ENCODE assay signal across 9 cellular contexts in genomic region chr17:42027961-42028790, GRCh38. TPM values are rescaled to one million over a fixed set of nuclear protein-coding genes. Genes with fewer than 3 reads are reported as not detected.
DNase-seq lines count a peak whose midpoint lies in the region; ATAC-seq and TF ChIP-seq lines count a peak whose summit lies in the region.
"Had no signal": no experiment of that assay in that cellular context is flagged by ENCODE, and none has a peak within 500 bp of the region (broad histone marks: within the 10 kb centered on the region; RNA-seq: fewer than 3 reads in every experiment).

No MANE protein-coding gene starts in this region.

- TF ChIP-seq EP300 in esophagus muscularis mucosa (IDR thresholded peaks at IDR 0.05) = no peak

- TF ChIP-seq CTCF in WTC11 (IDR thresholded peaks at IDR 0.05) (no peak), A673 (conservative IDR thresholded peaks at IDR 0.05; ENCODE audit: low read depth, low read length) (no peak; the same call in 1 of the 2 replicates), esophagus muscularis mucosa (IDR thresholded peaks at IDR 0.05) (no peak)

- no peaks in the 10 kb centered on the region for H3K9me3 ChIP-seq in A673 (ENCODE audit: low read depth, low read length, poor library complexity, severe bottlenecking)
- H3K9me3 ChIP-seq in esophagus muscularis mucosa = no peaks in the 10 kb centered on the region

- H3K27me3 ChIP-seq in A673 (replicated peaks; ENCODE audit: insufficient read depth, low read depth, low read length, poor library complexity) (no peaks in the 10 kb centered on the region), esophagus muscularis mucosa (peaks cover 0 to 36% (median 7%) of the 10 kb centered on the region in 4 donors)

- CTCF ChIA-PET in WTC11 (lab: Charles Lee) (interaction anchor here (0.6 to 9.6 kb wide), 39 partner anchors 11 to 499 kb away, joined by 3 to 138 read pairs (median 6); partner anchors contain the start of genes ACLY, C17orf113, CNP and DHX58), A673 (lab: Charles Lee) (interaction anchor here (0.5 kb wide), 1 partner anchor 18 kb away, joined by 4 read pairs; no protein-coding TSS in a partner anchor)

- POLR2A ChIA-PET in WTC11 (lab: Charles Lee) (interaction anchor here (0.5 to 3.7 kb wide), 10 partner anchors 8 to 367 kb away, joined by 3 to 13 read pairs (median 3); partner anchors contain the start of genes DNAJC7, KAT2A, NKIRAS2 and ZNF385C), A673 (lab: Charles Lee; ENCODE audit: low non-redundant PET) (interaction anchor here (0.5 kb wide), 1 partner anchor 134 kb away, joined by 3 read pairs; no protein-coding TSS in a partner anchor)

- H3K4me3 ChIP-seq in A673 (ENCODE audit: low read depth, low read length, poor library complexity, severe bottlenecking) (no peak overlapping the region), esophagus muscularis mucosa (no peak overlapping the region)

- no TSS peak for BruUV-seq in A673 (replicated peaks; lab: Mats Ljungman, UMichigan)

- no peaks in the 10 kb centered on the region for H3K4me1 ChIP-seq in A673 (ENCODE audit: insufficient read depth, low read length, poor library complexity, severe bottlenecking)
- H3K4me1 ChIP-seq in esophagus muscularis mucosa = peaks cover 18 to 27% (median 19%) of the 10 kb centered on the region in 4 donors

- peaks cover 17% of the 10 kb centered on the region for H3K36me3 Mint-ChIP-seq in WTC11

- no peak for TF ChIP-seq POLR2A in esophagus muscularis mucosa (IDR thresholded peaks at IDR 0.05; ENCODE audit: low read depth)

- no peak overlapping the region for H3K27ac ChIP-seq in A673 (ENCODE audit: low read depth, low read length, poor library complexity, severe bottlenecking)
- no peak overlapping the region for H3K27ac ChIP-seq in esophagus muscularis mucosa (replicated peaks in 1 of 4)

- DNase-seq in COLO668 (lab: John Stamatoyannopoulos, UW; ENCODE audit: unreplicated experiment) (peak; percentile 2), HT-29 (ENCODE audit: low spot score) (peak; percentile 66), WTC11 (ENCODE audit: low spot score) (peak; percentile 76), left kidney (ENCODE audit: low read depth, low spot score) (peak; percentile 86), T-helper 9 cell (no peak), A673 (ENCODE audit: low spot score) (no peak), esophagus muscularis mucosa (ENCODE audit: extremely low spot score) (no peak)
- DNase-seq: head of caudate nucleus had no signal

- peak; percentile 84 for ATAC-seq in WTC11
- no peak for ATAC-seq in HG03108 (IDR thresholded peaks at IDR 0.05; ENCODE audit: unreplicated experiment)

- no peaks in the 10 kb centered on the region for H3K9me3 Mint-ChIP-seq in WTC11

- 58% methylated on average over 9 of the region's 19 CpGs for WGBS in esophagus muscularis mucosa

- peaks cover 11% of the 10 kb centered on the region for H3K4me1 Mint-ChIP-seq in WTC11

- peaks cover 3% of the 10 kb centered on the region; the same call in 1 of the 2 replicates for H3K27me3 Mint-ChIP-seq in WTC11 (ENCODE audit: low read depth)

- peak overlapping the region; percentile 35; the same call in 1 of the 2 replicates for H3K4me3 Mint-ChIP-seq in WTC11

- H3K36me3 ChIP-seq in A673 (ENCODE audit: insufficient read depth, low read length, poor library complexity, severe bottlenecking) (no peaks in the 10 kb centered on the region), esophagus muscularis mucosa (peaks cover 10 to 13% (median 11%) of the 10 kb centered on the region in 4 donors)

- peak overlapping the region; percentile 81; the same call in 1 of the 2 replicates for H3K27ac Mint-ChIP-seq in WTC11

- intact Hi-C loops in A673 (cut with micrococcal nuclease; ENCODE audit: unreplicated experiment) (no loop called here), esophagus muscularis mucosa (cut with DNase I) (loop anchor here (2.0 kb wide), 1 partner anchor 89 kb away; no protein-coding TSS in a partner anchor)

TF ChIP-seq in WTC11, 78 proteins besides CTCF, POLR2A, EP300 and RAD21:
- TF ChIP-seq SP1 (CRISPR knock-in tag; conservative IDR thresholded peaks at IDR 0.05) = 0 out of 2 replicates have a peak, but pooled peaks have one; percentile 16
- TF ChIP-seq, protein P1, sequence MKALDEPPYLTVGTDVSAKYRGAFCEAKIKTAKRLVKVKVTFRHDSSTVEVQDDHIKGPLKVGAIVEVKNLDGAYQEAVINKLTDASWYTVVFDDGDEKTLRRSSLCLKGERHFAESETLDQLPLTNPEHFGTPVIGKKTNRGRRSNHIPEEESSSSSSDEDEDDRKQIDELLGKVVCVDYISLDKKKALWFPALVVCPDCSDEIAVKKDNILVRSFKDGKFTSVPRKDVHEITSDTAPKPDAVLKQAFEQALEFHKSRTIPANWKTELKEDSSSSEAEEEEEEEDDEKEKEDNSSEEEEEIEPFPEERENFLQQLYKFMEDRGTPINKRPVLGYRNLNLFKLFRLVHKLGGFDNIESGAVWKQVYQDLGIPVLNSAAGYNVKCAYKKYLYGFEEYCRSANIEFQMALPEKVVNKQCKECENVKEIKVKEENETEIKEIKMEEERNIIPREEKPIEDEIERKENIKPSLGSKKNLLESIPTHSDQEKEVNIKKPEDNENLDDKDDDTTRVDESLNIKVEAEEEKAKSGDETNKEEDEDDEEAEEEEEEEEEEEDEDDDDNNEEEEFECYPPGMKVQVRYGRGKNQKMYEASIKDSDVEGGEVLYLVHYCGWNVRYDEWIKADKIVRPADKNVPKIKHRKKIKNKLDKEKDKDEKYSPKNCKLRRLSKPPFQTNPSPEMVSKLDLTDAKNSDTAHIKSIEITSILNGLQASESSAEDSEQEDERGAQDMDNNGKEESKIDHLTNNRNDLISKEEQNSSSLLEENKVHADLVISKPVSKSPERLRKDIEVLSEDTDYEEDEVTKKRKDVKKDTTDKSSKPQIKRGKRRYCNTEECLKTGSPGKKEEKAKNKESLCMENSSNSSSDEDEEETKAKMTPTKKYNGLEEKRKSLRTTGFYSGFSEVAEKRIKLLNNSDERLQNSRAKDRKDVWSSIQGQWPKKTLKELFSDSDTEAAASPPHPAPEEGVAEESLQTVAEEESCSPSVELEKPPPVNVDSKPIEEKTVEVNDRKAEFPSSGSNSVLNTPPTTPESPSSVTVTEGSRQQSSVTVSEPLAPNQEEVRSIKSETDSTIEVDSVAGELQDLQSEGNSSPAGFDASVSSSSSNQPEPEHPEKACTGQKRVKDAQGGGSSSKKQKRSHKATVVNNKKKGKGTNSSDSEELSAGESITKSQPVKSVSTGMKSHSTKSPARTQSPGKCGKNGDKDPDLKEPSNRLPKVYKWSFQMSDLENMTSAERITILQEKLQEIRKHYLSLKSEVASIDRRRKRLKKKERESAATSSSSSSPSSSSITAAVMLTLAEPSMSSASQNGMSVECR (CRISPR knock-in tag; IDR thresholded peaks at IDR 0.05; ENCODE audit: borderline replicate concordance) = no peak
- TF ChIP-seq, protein P2, sequence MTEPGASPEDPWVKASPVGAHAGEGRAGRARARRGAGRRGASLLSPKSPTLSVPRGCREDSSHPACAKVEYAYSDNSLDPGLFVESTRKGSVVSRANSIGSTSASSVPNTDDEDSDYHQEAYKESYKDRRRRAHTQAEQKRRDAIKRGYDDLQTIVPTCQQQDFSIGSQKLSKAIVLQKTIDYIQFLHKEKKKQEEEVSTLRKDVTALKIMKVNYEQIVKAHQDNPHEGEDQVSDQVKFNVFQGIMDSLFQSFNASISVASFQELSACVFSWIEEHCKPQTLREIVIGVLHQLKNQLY (CRISPR knock-in tag; IDR thresholded peaks at IDR 0.05) = no peak
- TF ChIP-seq, protein P3, sequence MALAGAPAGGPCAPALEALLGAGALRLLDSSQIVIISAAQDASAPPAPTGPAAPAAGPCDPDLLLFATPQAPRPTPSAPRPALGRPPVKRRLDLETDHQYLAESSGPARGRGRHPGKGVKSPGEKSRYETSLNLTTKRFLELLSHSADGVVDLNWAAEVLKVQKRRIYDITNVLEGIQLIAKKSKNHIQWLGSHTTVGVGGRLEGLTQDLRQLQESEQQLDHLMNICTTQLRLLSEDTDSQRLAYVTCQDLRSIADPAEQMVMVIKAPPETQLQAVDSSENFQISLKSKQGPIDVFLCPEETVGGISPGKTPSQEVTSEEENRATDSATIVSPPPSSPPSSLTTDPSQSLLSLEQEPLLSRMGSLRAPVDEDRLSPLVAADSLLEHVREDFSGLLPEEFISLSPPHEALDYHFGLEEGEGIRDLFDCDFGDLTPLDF (CRISPR knock-in tag; IDR thresholded peaks at IDR 0.05) = no peak
- no peak for TF ChIP-seq RELA (CRISPR knock-in tag; IDR thresholded peaks at IDR 0.05; ENCODE audit: borderline replicate concordance)
- no peak for TF ChIP-seq SMAD4 (CRISPR knock-in tag; IDR thresholded peaks at IDR 0.05)

RNA-seq across cellular contexts. Expression of gene NKIRAS2, which starts 8.3 kb away (rescaled TPM):
- total RNA-seq in HT-29 (2014; rRNA removed; shearing (Covaris generic)) = 50.1 and 62.1 TPM in 2 replicates
- total RNA-seq in WTC11 (2021) (31.9 to 37.3 TPM (median 36.1 TPM) in 3 replicates), A673 (2021) (25.4 and 28.7 TPM in 2 replicates), esophagus muscularis mucosa (10 to 100 TPM; 44.0 to 74.3 (median 59.0) TPM)

RNA-seq across cellular contexts. Expression of gene DNAJC7, which starts 10.9 kb away (rescaled TPM):
- 49.1 and 52.8 TPM in 2 replicates for total RNA-seq in HT-29 (2014; rRNA removed; shearing (Covaris generic))
- 111 to 140 TPM (median 114 TPM) in 3 replicates for total RNA-seq in WTC11 (2021)
- 77.4 and 94.6 TPM in 2 replicates for total RNA-seq in A673 (2021)
- 10 to 100 TPM; 43.1 to 51.1 (median 44.4) TPM for total RNA-seq in esophagus muscularis mucosa

RNA-seq across cellular contexts. Expression of gene C17orf113, which starts 22.2 kb away (rescaled TPM):
- total RNA-seq in HT-29 (2014; rRNA removed; shearing (Covaris generic)) = 3.6 and 3.7 TPM in 2 replicates
- total RNA-seq in WTC11 (2021) = 1.9 to 2.8 TPM (median 2.5 TPM) in 3 replicates
- total RNA-seq in A673 (2021) = 0.41 and 0.72 TPM in 2 replicates
- total RNA-seq in esophagus muscularis mucosa = 1 to 10 TPM in 1 of 4 donors, under 1 TPM in 3; under 0.01 to 1.2 (median 0.67) TPM

Comparison
In these comparisons a context has a peak if more than half of its experiments do, and no peak if none do; other contexts are left out.
1. DNase-seq: peak in COLO668 (single experiment), HT-29 (single experiment), WTC11 (single experiment) and left kidney (single experiment); none in T-helper 9 cell (single experiment), A673 (single experiment) and esophagus muscularis mucosa (single experiment).